In the genomic region with DNA sequence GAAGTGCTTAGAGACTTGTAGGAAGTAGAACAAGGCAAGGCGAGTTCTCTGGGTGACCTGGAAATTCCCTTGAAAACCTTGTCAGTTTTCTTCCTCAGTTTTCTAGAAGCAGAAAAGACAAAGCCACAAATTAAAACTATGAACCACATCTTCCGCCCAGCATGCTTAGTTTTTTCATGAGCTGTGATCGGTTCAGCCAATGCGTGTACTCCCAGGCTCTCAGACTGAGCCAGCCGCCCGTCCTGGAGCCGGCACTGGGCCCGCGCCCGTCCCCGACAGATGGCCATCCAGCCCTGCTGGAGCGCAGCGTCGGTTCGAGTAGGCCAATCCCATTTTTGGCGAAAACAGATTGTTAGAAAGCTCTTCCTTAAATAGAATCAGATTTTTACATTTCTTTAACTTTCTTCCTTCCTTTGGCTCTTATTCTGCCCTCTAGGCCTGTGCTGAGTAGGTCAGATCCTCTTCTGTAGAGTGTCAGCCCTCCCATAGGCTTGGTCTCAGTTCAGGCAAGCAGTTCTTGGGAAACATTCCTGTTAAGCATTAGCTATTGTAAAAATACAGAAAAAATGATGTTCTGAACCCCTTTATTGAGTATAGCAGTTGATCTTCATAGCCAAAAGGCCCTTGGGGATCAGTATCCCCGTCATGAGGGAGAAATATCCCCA, we compare ENCODE assay signal across 11 cellular contexts.
DNase-seq lines count a peak whose midpoint lies in the region; ATAC-seq, FAIRE-seq and TF ChIP-seq lines count a peak whose summit lies in the region.
"Had no signal": no experiment of that assay in that cellular context is flagged by ENCODE, and none has a peak within 500 bp of the region (broad histone marks: within the 10 kb centered on the region; RNA-seq: fewer than 3 reads in every experiment).

No MANE protein-coding gene starts in this region.

- no peaks in the 10 kb centered on the region for H3K9me3 Mint-ChIP-seq in activated naive CD4-positive, alpha-beta T cell treated with anti-CD3 and anti-CD28 coated beads, Interleukin-2, amount 10 ng/mL, durations not matched to agents 7 days and 5 days

- H3K4me2 ChIP-seq in keratinocyte (ENCODE audit: control insufficient read depth, extremely low read depth, insufficient read depth, low read depth, low read length), result peak overlapping the region; percentile 62

- no peaks in the 10 kb centered on the region for H3K27me3 Mint-ChIP-seq in activated naive CD4-positive, alpha-beta T cell treated with anti-CD3 and anti-CD28 coated beads, Interleukin-2, amount 10 ng/mL, durations not matched to agents 7 days and 5 days

- H3K9me3 ChIP-seq in keratinocyte (ENCODE audit: control insufficient read depth, low read depth, low read length), result no peaks in the 10 kb centered on the region

- peak overlapping the region; percentile 93 for H3K27ac Mint-ChIP-seq in activated naive CD4-positive, alpha-beta T cell treated with anti-CD3 and anti-CD28 coated beads, Interleukin-2, amount 10 ng/mL, durations not matched to agents 7 days and 5 days

- peaks cover 39% of the 10 kb centered on the region for H3K79me2 ChIP-seq in keratinocyte (ENCODE audit: control insufficient read depth, insufficient read depth, low read length)

- TF ChIP-seq CTCF in keratinocyte (optimal IDR thresholded peaks at IDR 0.05 in 1 of 3, IDR thresholded peaks at IDR 0.05 in 1 of 3, conservative IDR thresholded peaks at IDR 0.05 in 1 of 3; ENCODE audit: extremely low read depth in 1 of 3, insufficient read depth in 2 of 3, low read length in 3 of 3), result no peak

- H3K4me1 Mint-ChIP-seq in activated naive CD4-positive, alpha-beta T cell treated with anti-CD3 and anti-CD28 coated beads, Interleukin-2, amount 10 ng/mL, durations not matched to agents 7 days and 5 days, result peaks cover 85% of the 10 kb centered on the region

- no peak overlapping the region for H2AFZ ChIP-seq in keratinocyte (ENCODE audit: control insufficient read depth, low read length)

- CTCF ChIA-PET in activated naive CD4-positive, alpha-beta T cell treated with anti-CD3 and anti-CD28 coated beads, Interleukin-2, amount 10 ng/mL, durations not matched to agents 7 days and 5 days (lab: Charles Lee), result interaction anchor here (0.9 to 1.2 kb wide), 3 partner anchors 9 to 280 kb away, joined by 3 to 4 read pairs (median 4); no protein-coding TSS in a partner anchor

- no peak for ATAC-seq in HG02981 (IDR thresholded peaks at IDR 0.05; ENCODE audit: unreplicated experiment)
- ATAC-seq in GM21786 (IDR thresholded peaks at IDR 0.05; ENCODE audit: unreplicated experiment), result no peak

- H3K4me3 ChIP-seq in keratinocyte (ENCODE audit: control insufficient read depth in 2 of 3, extremely low read depth in 1 of 3, insufficient read depth in 2 of 3, low read depth in 1 of 3, low read length in 3 of 3), result no peak overlapping the region
- H3K4me3 ChIP-seq in H7 (ENCODE audit: insufficient read depth, low read depth, low read length), result no peak overlapping the region

- dilution Hi-C loops in keratinocyte (cut with MboI; ENCODE audit: extremely low pct_ligation_motif_present, low sequenced_read_pairs), result no loop called here

- no peak for FAIRE-seq in keratinocyte (lab: Jason Lieb, UNC)

- peaks cover 3% of the 10 kb centered on the region in 2 experiments for H3K36me3 ChIP-seq in keratinocyte (ENCODE audit: control insufficient read depth in 2 of 2, extremely low read depth in 1 of 2, insufficient read depth in 2 of 2, low read length in 2 of 2)
- no peaks in the 10 kb centered on the region; the same call in 1 of the 2 replicates for H3K36me3 ChIP-seq in H7 (replicated peaks; ENCODE audit: control insufficient read depth, insufficient read depth, low read length)

- peaks cover 60% of the 10 kb centered on the region for H3K36me3 Mint-ChIP-seq in activated naive CD4-positive, alpha-beta T cell treated with anti-CD3 and anti-CD28 coated beads, Interleukin-2, amount 10 ng/mL, durations not matched to agents 7 days and 5 days

- H3K27ac ChIP-seq in keratinocyte (ENCODE audit: control insufficient read depth, insufficient read depth, low read length), result peak overlapping the region; percentile 65

- H3K27me3 ChIP-seq in keratinocyte (ENCODE audit: control insufficient read depth, extremely low read depth, insufficient read depth, low read length) (no peaks in the 10 kb centered on the region), H7 (ENCODE audit: control insufficient read depth, insufficient read depth, low read length) (no peaks in the 10 kb centered on the region)

- H3K4me3 Mint-ChIP-seq in activated naive CD4-positive, alpha-beta T cell treated with anti-CD3 and anti-CD28 coated beads, Interleukin-2, amount 10 ng/mL, durations not matched to agents 7 days and 5 days, result peak overlapping the region; percentile 74

- no peaks in the 10 kb centered on the region for H3K9me1 ChIP-seq in keratinocyte (ENCODE audit: control insufficient read depth, extremely low read depth, insufficient read depth, low read length)

- peaks cover 48% of the 10 kb centered on the region for H3K4me1 ChIP-seq in keratinocyte (ENCODE audit: control insufficient read depth, extremely low read depth, insufficient read depth, low read length)

- H4K20me1 ChIP-seq in keratinocyte (ENCODE audit: control insufficient read depth, extremely low read depth, insufficient read depth, low read length), result peaks cover 4% of the 10 kb centered on the region

- peak overlapping the region; percentile 45 for H3K9ac ChIP-seq in keratinocyte (ENCODE audit: control insufficient read depth, extremely low read depth, insufficient read depth, low read length)

- peak; percentile 29 for DNase-seq in stimulated activated CD4-positive, alpha-beta T cell treated with anti-CD3 and anti-CD28 coated beads, Interleukin-12 subunit alpha, Interleukin-12 subunit beta, amount 100 ng/mL, for 4 hours
- no peak for DNase-seq in stimulated activated CD4-positive, alpha-beta T cell treated with anti-CD3 and anti-CD28 coated beads, Interleukin-1b, Interleukin-23, amount 100 ng/mL, for 48 hours
- DNase-seq in activated naive CD4-positive, alpha-beta T cell treated with anti-CD3 and anti-CD28 coated beads, Interleukin-2, amount 10 ng/mL, durations not matched to agents 7 days and 5 days, result no peak
- DNase-seq in keratinocyte (ENCODE audit: low read depth, low spot score) (no peak), EL (no peak), H7 (no peak)
- DNase-seq: dermis blood vessel endothelial cell, GDM1, NCI-H748 treated with DMSO at 0.1 percent for 48 hours had no signal
